ENCODE assay signal across 1 cellular context in the genomic region with DNA sequence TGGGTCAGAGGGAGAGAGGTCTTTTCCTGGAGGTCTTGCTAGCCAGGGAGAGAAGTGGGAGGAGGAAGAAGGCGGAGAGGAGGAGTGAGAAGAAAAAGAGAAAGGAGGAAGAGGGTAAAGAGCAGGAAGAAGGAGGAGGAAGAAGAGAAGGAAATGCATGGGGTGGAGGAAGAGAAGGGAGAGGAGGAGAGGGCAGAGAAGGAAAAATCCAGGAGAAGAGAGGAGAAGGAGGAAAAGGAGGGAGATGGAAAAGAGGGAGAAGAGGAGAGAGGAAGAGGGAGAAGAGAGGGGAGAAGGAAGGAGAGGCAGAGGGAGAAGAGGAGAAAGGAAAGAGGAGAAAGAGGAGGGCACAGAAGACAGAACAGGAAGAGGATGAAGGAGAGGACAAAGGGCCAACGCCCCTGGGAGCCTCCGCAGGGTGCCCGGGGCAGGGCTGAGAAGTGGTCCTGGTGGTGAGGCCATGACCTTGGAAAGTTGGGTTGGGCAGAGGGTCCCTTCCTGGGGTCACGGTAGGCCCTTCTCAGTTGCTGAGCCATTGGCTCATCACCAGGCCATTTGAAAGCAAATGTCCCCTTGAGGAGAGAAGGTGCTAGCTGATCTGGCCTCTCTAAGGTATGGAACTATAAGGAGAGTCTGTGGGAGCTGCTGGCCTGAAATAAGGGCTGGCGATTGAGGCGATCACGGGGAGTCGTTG.
TF ChIP-seq lines count a peak whose summit lies in the region.

No MANE protein-coding gene starts in this region.

TF ChIP-seq in HepG2, 621 proteins besides CTCF, POLR2A, EP300 and RAD21 (continues in another document):
- TF ChIP-seq, protein P1, sequence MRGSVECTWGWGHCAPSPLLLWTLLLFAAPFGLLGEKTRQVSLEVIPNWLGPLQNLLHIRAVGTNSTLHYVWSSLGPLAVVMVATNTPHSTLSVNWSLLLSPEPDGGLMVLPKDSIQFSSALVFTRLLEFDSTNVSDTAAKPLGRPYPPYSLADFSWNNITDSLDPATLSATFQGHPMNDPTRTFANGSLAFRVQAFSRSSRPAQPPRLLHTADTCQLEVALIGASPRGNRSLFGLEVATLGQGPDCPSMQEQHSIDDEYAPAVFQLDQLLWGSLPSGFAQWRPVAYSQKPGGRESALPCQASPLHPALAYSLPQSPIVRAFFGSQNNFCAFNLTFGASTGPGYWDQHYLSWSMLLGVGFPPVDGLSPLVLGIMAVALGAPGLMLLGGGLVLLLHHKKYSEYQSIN (CRISPR knock-in tag; IDR thresholded peaks at IDR 0.05; ENCODE audit: borderline replicate concordance), result no peak
- TF ChIP-seq ZNF619 (CRISPR knock-in tag; IDR thresholded peaks at IDR 0.05) (no peak), ZNF766 (CRISPR knock-in tag; IDR thresholded peaks at IDR 0.05; ENCODE audit: borderline replicate concordance) (no peak), ZNF556 (CRISPR knock-in tag; IDR thresholded peaks at IDR 0.05; ENCODE audit: borderline replicate concordance) (no peak), POGZ (CRISPR knock-in tag; IDR thresholded peaks at IDR 0.05) (no peak), TCF7L2 (IDR thresholded peaks at IDR 0.05; ENCODE audit: low read depth, low read length) (no peak), GPN1 (CRISPR knock-in tag; IDR thresholded peaks at IDR 0.05; ENCODE audit: borderline replicate concordance) (no peak), SOX6 (IDR thresholded peaks at IDR 0.05) (no peak), SOX6 (CRISPR knock-in tag; IDR thresholded peaks at IDR 0.05) (0 out of 2 replicates have a peak, but pooled peaks have one; percentile 4), ZNF598 (CRISPR knock-in tag; IDR thresholded peaks at IDR 0.05; ENCODE audit: borderline replicate concordance) (peak; percentile 24; the same call in 1 of the 2 replicates), ZBTB3 (CRISPR knock-in tag; IDR thresholded peaks at IDR 0.05; ENCODE audit: borderline replicate concordance, low read depth) (no peak), ZNF318 (CRISPR knock-in tag; IDR thresholded peaks at IDR 0.05) (no peak), ZNF674 (CRISPR knock-in tag; IDR thresholded peaks at IDR 0.05; ENCODE audit: low read depth) (no peak), ZKSCAN5 (CRISPR knock-in tag; IDR thresholded peaks at IDR 0.05) (no peak), DNMT3B (CRISPR knock-in tag; conservative IDR thresholded peaks at IDR 0.05) (no peak), SAP130 (CRISPR knock-in tag; IDR thresholded peaks at IDR 0.05; ENCODE audit: low read depth) (no peak), ZFP37 (CRISPR knock-in tag; IDR thresholded peaks at IDR 0.05; ENCODE audit: borderline replicate concordance) (no peak), FOXK2 (IDR thresholded peaks at IDR 0.05) (no peak), FOXA1 (IDR thresholded peaks at IDR 0.05) (peak; percentile 11; the same call in 1 of the 2 replicates), FOXA1 (CRISPR knock-in tag; IDR thresholded peaks at IDR 0.05) (no peak), XBP1 (CRISPR knock-in tag; IDR thresholded peaks at IDR 0.05) (no peak), ZFP91 (CRISPR knock-in tag; IDR thresholded peaks at IDR 0.05; ENCODE audit: borderline replicate concordance) (0 out of 2 replicates have a peak, but pooled peaks have one; percentile 0), ZNF816 (CRISPR knock-in tag; IDR thresholded peaks at IDR 0.05; ENCODE audit: borderline replicate concordance) (no peak), ZNF18 (CRISPR knock-in tag; IDR thresholded peaks at IDR 0.05; ENCODE audit: insufficient replicate concordance) (no peak), ZSCAN25 (CRISPR knock-in tag; IDR thresholded peaks at IDR 0.05) (no peak), BORCS8-MEF2B (CRISPR knock-in tag; IDR thresholded peaks at IDR 0.05) (no peak)
- TF ChIP-seq, protein P2, sequence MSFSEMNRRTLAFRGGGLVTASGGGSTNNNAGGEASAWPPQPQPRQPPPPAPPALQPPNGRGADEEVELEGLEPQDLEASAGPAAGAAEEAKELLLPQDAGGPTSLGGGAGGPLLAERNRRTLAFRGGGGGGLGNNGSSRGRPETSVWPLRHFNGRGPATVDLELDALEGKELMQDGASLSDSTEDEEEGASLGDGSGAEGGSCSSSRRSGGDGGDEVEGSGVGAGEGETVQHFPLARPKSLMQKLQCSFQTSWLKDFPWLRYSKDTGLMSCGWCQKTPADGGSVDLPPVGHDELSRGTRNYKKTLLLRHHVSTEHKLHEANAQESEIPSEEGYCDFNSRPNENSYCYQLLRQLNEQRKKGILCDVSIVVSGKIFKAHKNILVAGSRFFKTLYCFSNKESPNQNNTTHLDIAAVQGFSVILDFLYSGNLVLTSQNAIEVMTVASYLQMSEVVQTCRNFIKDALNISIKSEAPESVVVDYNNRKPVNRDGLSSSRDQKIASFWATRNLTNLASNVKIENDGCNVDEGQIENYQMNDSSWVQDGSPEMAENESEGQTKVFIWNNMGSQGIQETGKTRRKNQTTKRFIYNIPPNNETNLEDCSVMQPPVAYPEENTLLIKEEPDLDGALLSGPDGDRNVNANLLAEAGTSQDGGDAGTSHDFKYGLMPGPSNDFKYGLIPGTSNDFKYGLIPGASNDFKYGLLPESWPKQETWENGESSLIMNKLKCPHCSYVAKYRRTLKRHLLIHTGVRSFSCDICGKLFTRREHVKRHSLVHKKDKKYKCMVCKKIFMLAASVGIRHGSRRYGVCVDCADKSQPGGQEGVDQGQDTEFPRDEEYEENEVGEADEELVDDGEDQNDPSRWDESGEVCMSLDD (CRISPR knock-in tag; IDR thresholded peaks at IDR 0.05; ENCODE audit: borderline replicate concordance), result no peak
- TF ChIP-seq, protein P3, sequence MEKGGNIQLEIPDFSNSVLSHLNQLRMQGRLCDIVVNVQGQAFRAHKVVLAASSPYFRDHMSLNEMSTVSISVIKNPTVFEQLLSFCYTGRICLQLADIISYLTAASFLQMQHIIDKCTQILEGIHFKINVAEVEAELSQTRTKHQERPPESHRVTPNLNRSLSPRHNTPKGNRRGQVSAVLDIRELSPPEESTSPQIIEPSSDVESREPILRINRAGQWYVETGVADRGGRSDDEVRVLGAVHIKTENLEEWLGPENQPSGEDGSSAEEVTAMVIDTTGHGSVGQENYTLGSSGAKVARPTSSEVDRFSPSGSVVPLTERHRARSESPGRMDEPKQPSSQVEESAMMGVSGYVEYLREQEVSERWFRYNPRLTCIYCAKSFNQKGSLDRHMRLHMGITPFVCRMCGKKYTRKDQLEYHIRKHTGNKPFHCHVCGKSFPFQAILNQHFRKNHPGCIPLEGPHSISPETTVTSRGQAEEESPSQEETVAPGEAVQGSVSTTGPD (CRISPR knock-in tag; IDR thresholded peaks at IDR 0.05), result no peak
- TF ChIP-seq, protein P4, sequence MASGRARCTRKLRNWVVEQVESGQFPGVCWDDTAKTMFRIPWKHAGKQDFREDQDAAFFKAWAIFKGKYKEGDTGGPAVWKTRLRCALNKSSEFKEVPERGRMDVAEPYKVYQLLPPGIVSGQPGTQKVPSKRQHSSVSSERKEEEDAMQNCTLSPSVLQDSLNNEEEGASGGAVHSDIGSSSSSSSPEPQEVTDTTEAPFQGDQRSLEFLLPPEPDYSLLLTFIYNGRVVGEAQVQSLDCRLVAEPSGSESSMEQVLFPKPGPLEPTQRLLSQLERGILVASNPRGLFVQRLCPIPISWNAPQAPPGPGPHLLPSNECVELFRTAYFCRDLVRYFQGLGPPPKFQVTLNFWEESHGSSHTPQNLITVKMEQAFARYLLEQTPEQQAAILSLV (CRISPR knock-in tag; IDR thresholded peaks at IDR 0.05; ENCODE audit: borderline replicate concordance), result no peak
